In the genomic region with DNA sequence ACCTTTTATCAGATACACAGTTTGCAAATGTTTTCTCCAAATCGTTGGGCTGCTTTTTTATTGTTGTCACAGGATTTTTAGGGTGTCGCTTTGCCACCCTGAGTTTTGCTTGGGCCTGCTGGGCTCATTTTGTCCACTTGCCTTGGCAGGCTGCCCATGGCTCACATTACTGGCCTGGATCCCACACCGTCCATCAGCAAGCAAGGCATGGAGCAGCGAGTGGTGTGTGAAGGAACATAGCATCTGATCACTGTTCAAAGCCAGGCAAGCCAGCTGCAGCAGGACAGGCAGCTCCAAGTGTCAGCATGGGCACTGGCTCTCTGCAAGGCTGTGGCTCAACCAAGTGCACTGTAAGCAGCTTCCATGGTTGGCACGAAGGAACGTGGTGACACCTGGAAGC, we compare ENCODE assay signal across 26 cellular contexts.
"Had no signal": no experiment of that assay in that cellular context is flagged by ENCODE, and none has a peak within 500 bp of the region (broad histone marks: within the 10 kb centered on the region; RNA-seq: fewer than 3 reads in every experiment).

No MANE protein-coding gene starts in this region.

- DNase-seq: activated B cell treated with CpG ODN at 0.5 μM for 24 hours; activated CD4-positive, alpha-beta T cell treated with anti-CD3 and anti-CD28 coated beads for 1 hour; activated CD4-positive, alpha-beta T cell treated with anti-CD3 and anti-CD28 coated beads, Interleukin-2, amount 10 ng/mL, durations not matched to agents 24 days and 14 days; activated CD4-positive, alpha-beta T cell treated with anti-CD3 and anti-CD28 coated beads, Interleukin-2, amount 50 U/mL, for 48 hours; activated CD8-positive, alpha-beta memory T cell treated with anti-CD3 and anti-CD28 coated beads, Interleukin-2, amount 10 ng/mL, durations not matched to agents 7 days and 5 days; activated effector memory CD4-positive, alpha-beta T cell treated with Interleukin-2 at 50 U/mL for 16 hours; activated naive CD4-positive, alpha-beta T cell; activated T-cell treated with anti-CD3 and anti-CD28 coated beads, Interleukin-2, amount 50 U/mL, for 24 hours; aorta; central memory CD4-positive, alpha-beta T cell; Kasumi-1; KBM-7; NCI-H1048; NCI-H1417 treated with DMSO at 0.1 percent for 48 hours; NCI-H1694 treated with DMSO at 0.1 percent for 48 hours; NCI-H2029 treated with DMSO at 0.1 percent for 48 hours; NCI-H524; NCI-H774; NK-92 treated with Interleukin-12 subunit alpha and Interleukin-12 subunit beta, amount 100 ng/mL, for 24 hours; OCI-M1; T-helper 17 cell; T-helper 9 cell had no signal

- H3K4me1 ChIP-seq: body of pancreas had no signal

- FAIRE-seq: bronchial epithelial cell had no signal

- H3K4me3 ChIP-seq: body of pancreas had no signal

- H3K27me3 ChIP-seq: body of pancreas had no signal

- H3K27ac ChIP-seq: body of pancreas, RWPE1 had no signal

- ATAC-seq: activated CD8-positive, alpha-beta memory T cell treated with anti-CD3 and anti-CD28 coated beads, Interleukin-2, amount 10 ng/mL, durations not matched to agents 7 days and 5 days; body of pancreas; Panc1; T-helper 17 cell had no signal

- H3K9me3 ChIP-seq: body of pancreas had no signal
